9 cellular contexts compared by ENCODE assay signal in genomic region chr12:4268549-4269181, GRCh38. TPM values are rescaled to one million over a fixed set of nuclear protein-coding genes. Genes with fewer than 3 reads are reported as not detected.
DNase-seq lines count a peak whose midpoint lies in the region; ATAC-seq and TF ChIP-seq lines count a peak whose summit lies in the region.
"Had no signal": no experiment of that assay in that cellular context is flagged by ENCODE, and none has a peak within 500 bp of the region (broad histone marks: within the 10 kb centered on the region; RNA-seq: fewer than 3 reads in every experiment).

No MANE protein-coding gene starts in this region.

- peaks cover 26% of the 10 kb centered on the region for H3K4me1 Mint-ChIP-seq in WTC11

- peak overlapping the region; percentile 92 for H3K4me3 Mint-ChIP-seq in WTC11

- no peak overlapping the region for H3K27ac ChIP-seq in HEK293 (ENCODE audit: extremely low read depth, low read depth, low read length)
- H3K27ac ChIP-seq in effector memory CD4-positive, alpha-beta T cell (ENCODE audit: insufficient read depth, low read length, poor library complexity, severe bottlenecking) = peak overlapping the region; percentile 97

- no peaks in the 10 kb centered on the region for H3K36me3 Mint-ChIP-seq in WTC11

- POLR2A ChIA-PET in HEK293 (lab: Yijun Ruan, JAX) (interaction anchor here (0.5 kb wide), 1 partner anchor 57 kb away, joined by 3 read pairs; no protein-coding TSS in a partner anchor), WTC11 (lab: Charles Lee) (interaction anchor here (0.7 to 1.2 kb wide), 8 partner anchors 8 to 152 kb away, joined by 3 to 7 read pairs (median 4); no protein-coding TSS in a partner anchor)

- H3K27me3 Mint-ChIP-seq in WTC11 (ENCODE audit: low read depth) = peaks cover 25% of the 10 kb centered on the region

- peak overlapping the region; percentile 30 for H3K4me3 ChIP-seq in HEK293 (ENCODE audit: low read depth, low read length)
- peak overlapping the region; percentile 87 for H3K4me3 ChIP-seq in effector memory CD4-positive, alpha-beta T cell (ENCODE audit: insufficient read depth, low read depth, low read length, poor library complexity, severe bottlenecking)
- peak overlapping the region; percentile 41 for H3K4me3 ChIP-seq in neuron (ENCODE audit: low read length)

- no peak for DNase-seq in WTC11 (ENCODE audit: low spot score)
- DNase-seq in effector memory CD4-positive, alpha-beta T cell = peak in 1 of 3 donors; percentile 21
- no peak for DNase-seq in A172 (ENCODE audit: low spot score)
- no peak for DNase-seq in SKM-1 treated with dmso at 0.1 percent for 144 hours (lab: John Stamatoyannopoulos, UW; ENCODE audit: unreplicated experiment)

- H3K27ac Mint-ChIP-seq in WTC11 = peak overlapping the region; percentile 91

- CTCF ChIA-PET in HEK293 (lab: Yijun Ruan, JAX) (interaction anchor here (0.7 to 1.2 kb wide), 4 partner anchors 8 to 380 kb away, joined by 3 to 13 read pairs (median 4); no protein-coding TSS in a partner anchor), WTC11 (lab: Charles Lee) (interaction anchor here (0.6 to 2.4 kb wide), 14 partner anchors 9 to 385 kb away, joined by 3 to 24 read pairs (median 4); no protein-coding TSS in a partner anchor)

- H3K36me3 ChIP-seq in HEK293 (ENCODE audit: control insufficient read depth in 2 of 2, insufficient read depth in 1 of 2, low read length in 2 of 2) (no peaks in the 10 kb centered on the region), neuron (ENCODE audit: insufficient read depth, low read length) (no peaks in the 10 kb centered on the region)
- no peaks in the 10 kb centered on the region for H3K36me3 ChIP-seq in effector memory CD4-positive, alpha-beta T cell (ENCODE audit: control insufficient read depth, insufficient read depth, low read length)

- H3K9me3 ChIP-seq in HEK293 (ENCODE audit: control insufficient read depth, insufficient read depth, low read depth, low read length) (no peaks in the 10 kb centered on the region), neuron (ENCODE audit: low read length) (no peaks in the 10 kb centered on the region)
- H3K9me3 ChIP-seq in effector memory CD4-positive, alpha-beta T cell (ENCODE audit: control insufficient read depth, low read length) = no peaks in the 10 kb centered on the region

- TF ChIP-seq CTCF in HEK293 (tag by site-specific recombination; IDR thresholded peaks at IDR 0.05) = no peak
- TF ChIP-seq CTCF in WTC11 (IDR thresholded peaks at IDR 0.05) = no peak

- peak overlapping the region; percentile 62 for H2AFZ ChIP-seq in neuron (ENCODE audit: low read depth, low read length)

- no peak for ATAC-seq in WTC11
- ATAC-seq in GM21825 (IDR thresholded peaks at IDR 0.05; ENCODE audit: unreplicated experiment) = no peak
- no peak for ATAC-seq in HG02759 (IDR thresholded peaks at IDR 0.05; ENCODE audit: unreplicated experiment)

- H3K4me1 ChIP-seq in HEK293 (ENCODE audit: control insufficient read depth, insufficient read depth, low read length) (peaks cover 23% of the 10 kb centered on the region), neuron (ENCODE audit: insufficient read depth, low read length) (peaks cover 31% of the 10 kb centered on the region)
- peaks cover 24% of the 10 kb centered on the region for H3K4me1 ChIP-seq in effector memory CD4-positive, alpha-beta T cell (ENCODE audit: control insufficient read depth, insufficient read depth, low read length, poor library complexity, severe bottlenecking)

- no peaks in the 10 kb centered on the region for H3K27me3 ChIP-seq in effector memory CD4-positive, alpha-beta T cell (replicated peaks; ENCODE audit: control insufficient read depth, insufficient read depth, low read length, poor library complexity, severe bottlenecking)
- H3K27me3 ChIP-seq in neuron (ENCODE audit: insufficient read depth, low read length) = peaks cover 50% of the 10 kb centered on the region

- H3K9me3 Mint-ChIP-seq in WTC11 = no peaks in the 10 kb centered on the region

TF ChIP-seq in HEK293, 187 proteins besides CTCF, POLR2A, EP300 and RAD21 (continues in another document):
- TF ChIP-seq BCL11A (tag by site-specific recombination; IDR thresholded peaks at IDR 0.05; ENCODE audit: low read depth) = no peak
- 0 out of 2 replicates have a peak, but pooled peaks have one; percentile 11 for TF ChIP-seq ZBTB11 (tag by site-specific recombination; conservative IDR thresholded peaks at IDR 0.05; ENCODE audit: low read depth)
- no peak for TF ChIP-seq PATZ1 (tag by site-specific recombination; IDR thresholded peaks at IDR 0.05)

TF ChIP-seq in WTC11, 78 proteins besides CTCF, POLR2A, EP300 and RAD21:
- TF ChIP-seq, protein P1, sequence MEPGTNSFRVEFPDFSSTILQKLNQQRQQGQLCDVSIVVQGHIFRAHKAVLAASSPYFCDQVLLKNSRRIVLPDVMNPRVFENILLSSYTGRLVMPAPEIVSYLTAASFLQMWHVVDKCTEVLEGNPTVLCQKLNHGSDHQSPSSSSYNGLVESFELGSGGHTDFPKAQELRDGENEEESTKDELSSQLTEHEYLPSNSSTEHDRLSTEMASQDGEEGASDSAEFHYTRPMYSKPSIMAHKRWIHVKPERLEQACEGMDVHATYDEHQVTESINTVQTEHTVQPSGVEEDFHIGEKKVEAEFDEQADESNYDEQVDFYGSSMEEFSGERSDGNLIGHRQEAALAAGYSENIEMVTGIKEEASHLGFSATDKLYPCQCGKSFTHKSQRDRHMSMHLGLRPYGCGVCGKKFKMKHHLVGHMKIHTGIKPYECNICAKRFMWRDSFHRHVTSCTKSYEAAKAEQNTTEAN (CRISPR knock-in tag; IDR thresholded peaks at IDR 0.05) = no peak
- TF ChIP-seq ZNF423 (CRISPR knock-in tag; IDR thresholded peaks at IDR 0.05) = no peak
- no peak for TF ChIP-seq ZNF416 (CRISPR knock-in tag; IDR thresholded peaks at IDR 0.05)
- no peak for TF ChIP-seq ZNF232 (CRISPR knock-in tag; IDR thresholded peaks at IDR 0.05)
- no peak for TF ChIP-seq ZNF396 (CRISPR knock-in tag; IDR thresholded peaks at IDR 0.05; ENCODE audit: borderline replicate concordance)
- TF ChIP-seq, protein P2, sequence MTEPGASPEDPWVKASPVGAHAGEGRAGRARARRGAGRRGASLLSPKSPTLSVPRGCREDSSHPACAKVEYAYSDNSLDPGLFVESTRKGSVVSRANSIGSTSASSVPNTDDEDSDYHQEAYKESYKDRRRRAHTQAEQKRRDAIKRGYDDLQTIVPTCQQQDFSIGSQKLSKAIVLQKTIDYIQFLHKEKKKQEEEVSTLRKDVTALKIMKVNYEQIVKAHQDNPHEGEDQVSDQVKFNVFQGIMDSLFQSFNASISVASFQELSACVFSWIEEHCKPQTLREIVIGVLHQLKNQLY (CRISPR knock-in tag; IDR thresholded peaks at IDR 0.05) = no peak

RNA-seq across cellular contexts. Expression of gene CCND2, which starts 4.9 kb away (rescaled TPM):
- total RNA-seq in WTC11 (2021) = 194 to 266 TPM (median 261 TPM) in 3 replicates
- not detected in 2 replicates for total RNA-seq in A172 (2014; rRNA removed; shearing (Covaris generic))
- total RNA-seq: M059J had no signal

RNA-seq across cellular contexts. Expression of gene TIGAR, which starts 52.3 kb away (rescaled TPM):
- 14.4 to 26.7 TPM (median 18.0 TPM) in 3 replicates for total RNA-seq in WTC11 (2021)
- 8.8 and 8.9 TPM in 2 replicates for total RNA-seq in A172 (2014; rRNA removed; shearing (Covaris generic))

Comparison
In these comparisons a context has a peak if more than half of its experiments do, and no peak if none do; other contexts are left out.
1. H3K4me3 ChIP-seq: peak in every context shown above with its lines; median percentile 87 in effector memory CD4-positive, alpha-beta T cell; 41 in neuron; 30 in HEK293.
2. RNA of gene CCND2, which starts 4.9 kb away (total RNA-seq): 194 to 266 TPM in WTC11; not detected in A172; every median in the first group is over 100 times any median in the second.